In the genomic region with DNA sequence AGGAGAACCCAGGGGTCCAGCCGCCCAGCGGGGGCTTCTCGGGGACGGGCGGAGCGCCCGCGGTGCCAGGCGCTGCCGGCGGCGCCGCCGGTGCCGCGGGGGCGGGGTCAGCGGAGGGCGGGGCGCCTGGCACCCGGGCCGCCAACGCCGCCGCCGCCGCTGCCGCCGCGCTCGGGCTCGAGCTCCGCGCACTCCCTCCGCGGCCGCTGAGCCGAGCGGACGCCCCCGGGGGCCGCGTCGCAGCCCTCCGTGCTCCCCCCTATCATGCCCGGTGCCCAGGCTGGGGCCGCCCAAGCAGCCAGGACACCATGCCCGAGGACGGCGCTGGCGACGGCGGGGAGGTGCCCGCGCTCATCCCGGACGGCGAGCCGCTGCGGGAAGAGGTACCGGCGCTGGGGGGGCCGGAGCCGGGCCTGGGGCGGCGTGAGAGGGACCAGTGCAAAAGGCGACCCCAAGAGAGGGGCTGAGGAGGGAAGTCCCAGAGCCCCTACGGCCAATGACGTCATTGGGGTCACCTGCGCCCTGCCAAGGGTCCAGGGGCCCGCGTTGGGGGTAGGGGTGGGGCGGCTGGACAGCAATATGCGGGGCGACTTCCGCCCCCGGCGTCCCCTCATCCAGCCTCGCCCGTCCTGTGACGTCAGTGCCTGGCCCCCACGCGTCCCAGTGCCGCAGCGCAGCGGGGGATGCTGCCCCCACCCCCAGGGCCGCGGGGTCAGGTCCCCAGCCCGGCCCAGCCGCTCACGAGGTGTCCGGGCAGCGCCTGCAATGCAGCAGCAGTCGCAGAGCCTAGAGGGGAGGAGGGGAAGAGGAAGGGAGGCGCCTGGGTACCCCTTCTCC, we compare ENCODE assay signal across 9 cellular contexts. TPM values are rescaled to one million over a fixed set of nuclear protein-coding genes. Genes with fewer than 3 reads are reported as not detected.
DNase-seq lines count a peak whose midpoint lies in the region; ATAC-seq and TF ChIP-seq lines count a peak whose summit lies in the region.
"Had no signal": no experiment of that assay in that cellular context is flagged by ENCODE, and none has a peak within 500 bp of the region (broad histone marks: within the 10 kb centered on the region; RNA-seq: fewer than 3 reads in every experiment).

A gene (plus strand): TSS at position 189 of the 837 bp plus-strand sequence. CDS start 120 bp downstream, at position 309.

- H3K4me3 ChIP-seq in DND-41 (ENCODE audit: low read depth in 1 of 2, low read length in 2 of 2) (no peak within 1 kb of the TSS), NT2/D1 (ENCODE audit: insufficient read length, low read depth) (peak within 1 kb of the TSS; percentile 41), epithelial cell of proximal tubule (ENCODE audit: low read depth, low read length) (peak within 1 kb of the TSS; percentile 36), psoas muscle (peak within 1 kb of the TSS; percentile 65)

- H3K4me2 ChIP-seq in DND-41 (ENCODE audit: insufficient read depth, low read length), result 0 out of 2 replicates have a peak within 1 kb of the TSS, but pooled peaks have one; percentile 84

- H3K27ac ChIP-seq in DND-41 (ENCODE audit: low read length) (no peak within 1 kb of the TSS), psoas muscle (no peak within 1 kb of the TSS)

- H3K27me3 ChIP-seq in DND-41 (ENCODE audit: insufficient read depth, low read length, poor library complexity) (no peaks in the 10 kb centered on the region), NT2/D1 (ENCODE audit: insufficient read depth, insufficient read length) (peaks cover 55% of the 10 kb centered on the region), psoas muscle (ENCODE audit: insufficient read depth in 3 of 3, low read length in 2 of 3) (peaks cover 0 to 40% (median 14%) of the 10 kb centered on the region in 3 donors)

- no peak within 1 kb of the TSS for H3K9ac ChIP-seq in DND-41 (ENCODE audit: low read depth, low read length)
- H3K9ac ChIP-seq in NT2/D1 (ENCODE audit: insufficient read length, low read depth), result peak within 1 kb of the TSS; percentile 73

- H3K9me3 ChIP-seq in DND-41 (ENCODE audit: insufficient read depth, low read length, severe bottlenecking) (no peaks in the 10 kb centered on the region), NT2/D1 (ENCODE audit: insufficient read depth, low read length) (no peaks in the 10 kb centered on the region), psoas muscle (no peaks in the 10 kb centered on the region)

- 2 to 3% (median 2%) methylated on average over 39 to 93 of the region's 95 CpGs for WGBS in psoas muscle, 3 donors

- peaks cover 6% of the 10 kb centered on the region; the same call in 1 of the 2 replicates for H4K20me1 ChIP-seq in DND-41 (ENCODE audit: insufficient read depth, low read length)

- POLR2A ChIA-PET in GM10248 (lab: Yijun Ruan, JAX), result interaction anchor here (1.2 kb wide), 1 partner anchor 21 kb away, joined by 4 read pairs; no protein-coding TSS in a partner anchor

- CTCF ChIA-PET in GM10248 (lab: Yijun Ruan, JAX), result interaction anchor here (0.6 to 1.9 kb wide), 6 partner anchors 9 to 98 kb away, joined by 3 to 12 read pairs (median 3); no protein-coding TSS in a partner anchor

- no peaks in the 10 kb centered on the region for H3K36me3 ChIP-seq in DND-41 (ENCODE audit: insufficient read depth, low read length)
- H3K36me3 ChIP-seq in NT2/D1 (ENCODE audit: insufficient read depth, insufficient read length, low read length), result peaks cover 10% of the 10 kb centered on the region
- peaks cover 0 to 1% of the 10 kb centered on the region in 2 donors for H3K36me3 ChIP-seq in psoas muscle (ENCODE audit: insufficient read depth in 1 of 2, low read depth in 1 of 2)

- no peak within 1 kb of the TSS for H2AFZ ChIP-seq in DND-41 (ENCODE audit: low read depth, low read length)

- no peak for ATAC-seq in DND-41 (ENCODE audit: insufficient read depth, low read depth)
- no peak for ATAC-seq in psoas muscle
- no peak for ATAC-seq in HG03378 (IDR thresholded peaks at IDR 0.05; ENCODE audit: unreplicated experiment)
- no peak for ATAC-seq in esophagus mucosa

- no peak for DNase-seq in DND-41
- no peak for DNase-seq in NT2/D1 (ENCODE audit: low read depth, low spot score)
- no peak for DNase-seq in epithelial cell of proximal tubule (ENCODE audit: low read depth)
- no peak for DNase-seq in psoas muscle
- no peak for DNase-seq in GM10248 (ENCODE audit: extremely low spot score)
- no peak for DNase-seq in NAMALWA (ENCODE audit: low spot score)

- H3K4me1 ChIP-seq in DND-41 (ENCODE audit: insufficient read depth, low read length) (peaks cover 33% of the 10 kb centered on the region), NT2/D1 (ENCODE audit: insufficient read depth, insufficient read length) (peaks cover 36% of the 10 kb centered on the region), psoas muscle (peaks cover 16% of the 10 kb centered on the region)

- intact Hi-C loops in psoas muscle (cut with DNase I), result no loop called here

- TF ChIP-seq CTCF in DND-41 (IDR thresholded peaks at IDR 0.05; ENCODE audit: borderline replicate concordance, extremely low read depth, low read length, poor library complexity, severe bottlenecking) (no peak), epithelial cell of proximal tubule (conservative IDR thresholded peaks at IDR 0.05; ENCODE audit: low read depth, low read length) (no peak), psoas muscle (IDR thresholded peaks at IDR 0.05) (no peak), GM10248 (IDR thresholded peaks at IDR 0.05; ENCODE audit: control extremely low read depth, extremely low read depth, low read depth, missing control alignments) (no peak)

- peaks cover 14% of the 10 kb centered on the region for H3K79me2 ChIP-seq in DND-41 (ENCODE audit: insufficient read depth, low read length)

RNA-seq across cellular contexts. Expression of the gene that starts here (rescaled TPM):
- total RNA-seq in epithelial cell of proximal tubule (0.58 TPM in 1 of 2 replicates, not detected in the other), psoas muscle (not detected), esophagus mucosa (not detected)
- under 1 TPM in 2 of 3 donors, not detected in 1; 0.04 to 0.05 TPM for polyA plus RNA-seq in psoas muscle
- total RNA-seq: dermis microvascular lymphatic vessel endothelial cell had no signal

Comparison
In these comparisons a context has a peak if more than half of its experiments do, and no peak if none do; other contexts are left out.
1. H3K4me3 ChIP-seq: peak in NT2/D1 (single experiment), epithelial cell of proximal tubule (single experiment) and psoas muscle (single experiment); none in DND-41 (0 of 2).